8 cellular contexts compared by ENCODE assay signal in the genomic region with DNA sequence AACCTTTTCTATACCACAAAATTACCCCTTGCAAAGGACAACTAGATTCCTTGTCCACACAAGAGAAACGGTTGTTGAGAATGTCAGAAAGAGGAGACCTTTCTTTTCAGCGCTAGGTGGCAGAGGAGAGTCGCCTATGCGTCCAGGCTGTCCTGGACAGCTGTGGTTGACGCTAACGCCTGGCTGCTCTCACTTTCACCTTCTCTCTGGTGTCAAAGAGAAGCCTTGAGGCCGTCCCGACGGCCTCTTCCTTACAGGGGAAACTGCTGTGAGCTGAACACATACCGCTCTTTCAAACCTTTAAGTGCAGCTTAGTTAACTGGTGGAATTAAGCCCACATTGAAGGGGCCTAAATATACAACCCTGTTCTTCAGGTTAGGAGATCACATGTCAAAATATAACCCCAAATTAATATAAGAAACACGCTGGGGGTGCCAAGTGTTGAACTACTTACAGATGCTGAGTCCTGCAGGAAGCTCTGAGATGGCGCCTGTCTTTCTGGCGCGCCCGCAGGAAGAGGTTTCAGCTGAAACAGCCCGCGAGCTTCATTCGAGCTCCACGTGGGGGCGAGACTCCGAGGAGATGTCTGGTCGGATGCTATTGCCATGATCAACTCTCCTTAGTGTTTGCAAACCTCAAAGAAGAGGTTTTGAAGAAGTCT. TPM values are rescaled to one million over a fixed set of nuclear protein-coding genes. Genes with fewer than 3 reads are reported as not detected.
A peak's percentile ranks its signal among the peaks of the same experiment; 100 is the strongest.
DNase-seq lines count a peak whose midpoint lies in the region; ATAC-seq and TF ChIP-seq lines count a peak whose summit lies in the region.

No MANE protein-coding gene starts in this region.

- H3K4me3 ChIP-seq in gastroesophageal sphincter (peak overlapping the region; percentile 31 to 42), thoracic aorta (peak overlapping the region; percentile 64)

- peak; percentile 99 for ATAC-seq in GM21786 (IDR thresholded peaks at IDR 0.05; ENCODE audit: unreplicated experiment)
- peak; percentile 95 for ATAC-seq in gastroesophageal sphincter
- ATAC-seq in omental fat pad (ENCODE audit: low FRiP score): peak; percentile 94
- ATAC-seq in thoracic aorta (ENCODE audit: insufficient number of reproducible peaks, low FRiP score, low read depth): peak; percentile 55

- 1 to 2% methylated on average over 18 to 21 of the region's 22 CpGs for WGBS in gastroesophageal sphincter (ENCODE audit: low coverage in 1 of 2), 2 donors

- peak overlapping the region in 3 of 4 donors; percentile 65 to 69 (median 68) for H3K27ac ChIP-seq in gastroesophageal sphincter
- H3K27ac ChIP-seq in thoracic aorta: no peak overlapping the region

- no peaks in the 10 kb centered on the region for H3K9me3 ChIP-seq in gastroesophageal sphincter
- no peaks in the 10 kb centered on the region for H3K9me3 ChIP-seq in thoracic aorta

- H3K27me3 ChIP-seq in gastroesophageal sphincter (no peaks in the 10 kb centered on the region), thoracic aorta (replicated peaks; ENCODE audit: insufficient read depth) (no peaks in the 10 kb centered on the region)

- peak; percentile 66 to 81 (median 73) for TF ChIP-seq CTCF in gastroesophageal sphincter (IDR thresholded peaks at IDR 0.05)
- peak in 1 of 3 donors; percentile 57 for TF ChIP-seq CTCF in omental fat pad (IDR thresholded peaks at IDR 0.05)
- TF ChIP-seq CTCF in thoracic aorta (IDR thresholded peaks at IDR 0.05): peak; percentile 70

- TF ChIP-seq POLR2A in gastroesophageal sphincter (IDR thresholded peaks at IDR 0.05): no peak

- no peak for TF ChIP-seq EP300 in gastroesophageal sphincter (IDR thresholded peaks at IDR 0.05)

- DNase-seq in EL: peak; percentile 72
- peak; percentile 74 for DNase-seq in KG1 (lab: John Stamatoyannopoulos, UW)
- DNase-seq in SHP77 treated with DMSO at 0.1 percent for 48 hours (lab: John Stamatoyannopoulos, UW): peak; percentile 55
- peak; percentile 49 for DNase-seq in activated gamma-delta T cell treated with Interleukin-2 at 50 U/mL for 16 hours
- DNase-seq in omental fat pad (ENCODE audit: low spot score): no peak
- peak; percentile 3 for DNase-seq in thoracic aorta (ENCODE audit: low spot score)

- no peaks in the 10 kb centered on the region for H3K36me3 ChIP-seq in gastroesophageal sphincter
- H3K36me3 ChIP-seq in thoracic aorta: no peaks in the 10 kb centered on the region

- H3K4me1 ChIP-seq in gastroesophageal sphincter (peaks cover 0 to 15% (median 0%) of the 10 kb centered on the region in 3 donors), thoracic aorta (ENCODE audit: control insufficient read depth in 1 of 2, low read depth in 2 of 2) (no peaks in the 10 kb centered on the region)

RNA-seq across cellular contexts. Expression of gene KBTBD8, which starts 26.1 kb away (rescaled TPM):
- total RNA-seq in gastroesophageal sphincter: 1 to 10 TPM; 1.1 to 5.4 (median 3.2) TPM
- 1 to 10 TPM in 3 of 4 donors, under 1 TPM in 1; 0.84 to 3.1 (median 1.6) TPM for total RNA-seq in omental fat pad
- total RNA-seq in thoracic aorta: 1 to 10 TPM in 1 of 2 donors, under 1 TPM in 1; 0.54 to 1.1 TPM

Comparison
In these comparisons a context has a peak if more than half of its experiments do, and no peak if none do; other contexts are left out.
1. H3K27ac ChIP-seq: peak in gastroesophageal sphincter (3 of 4); none in thoracic aorta (0 of 2).
2. Peak in every context shown above with its lines, with median percentiles within 50 percentile points of each other: ATAC-seq.